18 cellular contexts compared by ENCODE assay signal in the genomic region with DNA sequence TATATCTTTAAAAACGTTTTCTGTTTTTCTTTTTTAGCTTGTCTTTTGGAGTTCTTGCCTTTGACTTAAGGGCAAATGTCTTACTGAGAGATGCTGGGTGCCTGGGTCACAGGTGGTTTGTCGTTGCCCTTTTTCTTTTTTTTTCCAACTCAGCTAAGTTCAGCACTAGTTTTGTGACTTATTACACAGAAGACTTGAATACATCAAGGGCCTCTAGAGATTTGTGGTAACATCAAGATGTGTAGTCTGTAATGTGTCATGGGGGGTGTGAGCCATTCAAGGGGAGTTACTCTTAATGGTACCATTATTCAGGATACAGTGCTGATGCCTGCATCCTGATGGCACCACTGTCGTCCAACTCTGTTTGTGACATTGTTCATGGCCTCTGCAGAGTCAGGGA.
DNase-seq lines count a peak whose midpoint lies in the region; ATAC-seq and TF ChIP-seq lines count a peak whose summit lies in the region.
"Had no signal": no experiment of that assay in that cellular context is flagged by ENCODE, and none has a peak within 500 bp of the region (broad histone marks: within the 10 kb centered on the region; RNA-seq: fewer than 3 reads in every experiment).

No MANE protein-coding gene starts in this region.

- peaks cover 0 to 1% (median 0%) of the 10 kb centered on the region in 7 donors for H3K9me3 Mint-ChIP-seq in CD4-positive, CD25-positive, alpha-beta regulatory T cell
- peaks cover 2% of the 10 kb centered on the region for H3K9me3 Mint-ChIP-seq in CD8-positive, alpha-beta T cell
- H3K9me3 Mint-ChIP-seq in activated CD4-positive, alpha-beta memory T cell treated with anti-CD3 and anti-CD28 coated beads, Interleukin-2, amount 10 ng/mL, durations not matched to agents 7 days and 5 days: no peaks in the 10 kb centered on the region
- H3K9me3 Mint-ChIP-seq: dendritic cell treated with granulocyte-macrophage colony-stimulating factor and Interleukin-4, amounts not matched to agents 40 ng/mL and 50 ng/mL, for 4 days had no signal

- no peak for ATAC-seq in CD4-positive, CD25-positive, alpha-beta regulatory T cell (ENCODE audit: low read depth in 2 of 2)
- peak; percentile 30 for ATAC-seq in CD8-positive, alpha-beta T cell
- peak; percentile 18 for ATAC-seq in left colon
- ATAC-seq: left ventricle myocardium superior had no signal

- H3K4me3 ChIP-seq in CD4-positive, CD25-positive, alpha-beta regulatory T cell (ENCODE audit: low read depth, low read length): no peak overlapping the region
- H3K4me3 ChIP-seq in CD8-positive, alpha-beta T cell (ENCODE audit: low read depth, low read length): no peak overlapping the region
- H3K4me3 ChIP-seq: breast epithelium, right lobe of liver, thyroid gland had no signal

- H3K27me3 Mint-ChIP-seq in CD4-positive, CD25-positive, alpha-beta regulatory T cell: no peaks in the 10 kb centered on the region
- no peaks in the 10 kb centered on the region for H3K27me3 Mint-ChIP-seq in CD8-positive, alpha-beta T cell (ENCODE audit: low read depth)
- H3K27me3 Mint-ChIP-seq in activated CD4-positive, alpha-beta memory T cell treated with anti-CD3 and anti-CD28 coated beads, Interleukin-2, amount 10 ng/mL, durations not matched to agents 7 days and 5 days: no peaks in the 10 kb centered on the region

- no peaks in the 10 kb centered on the region for H3K36me3 ChIP-seq in CD4-positive, CD25-positive, alpha-beta regulatory T cell (ENCODE audit: control insufficient read depth, insufficient read depth, low read length)
- no peaks in the 10 kb centered on the region for H3K36me3 ChIP-seq in CD8-positive, alpha-beta T cell (ENCODE audit: insufficient read depth, low read length)
- H3K36me3 ChIP-seq: breast epithelium, right lobe of liver, thyroid gland had no signal

- H3K4me3 Mint-ChIP-seq in CD4-positive, CD25-positive, alpha-beta regulatory T cell: no peak overlapping the region
- H3K4me3 Mint-ChIP-seq in CD8-positive, alpha-beta T cell: peak overlapping the region; percentile 33
- H3K4me3 Mint-ChIP-seq in activated CD4-positive, alpha-beta memory T cell treated with anti-CD3 and anti-CD28 coated beads, Interleukin-2, amount 10 ng/mL, durations not matched to agents 7 days and 5 days: no peak overlapping the region
- H3K4me3 Mint-ChIP-seq: dendritic cell treated with granulocyte-macrophage colony-stimulating factor and Interleukin-4, amounts not matched to agents 40 ng/mL and 50 ng/mL, for 4 days had no signal

- CTCF ChIA-PET in CD8-positive, alpha-beta T cell (lab: Charles Lee): interaction anchor here (1.1 kb wide), 1 partner anchor 23 kb away, joined by 3 read pairs; no protein-coding TSS in a partner anchor
- CTCF ChIA-PET in activated CD4-positive, alpha-beta memory T cell treated with anti-CD3 and anti-CD28 coated beads, Interleukin-2, amount 10 ng/mL, durations not matched to agents 7 days and 5 days (lab: Charles Lee): interaction anchor here (0.8 kb wide), 1 partner anchor 1257 kb away, joined by 5 read pairs; no protein-coding TSS in a partner anchor

- no peak for TF ChIP-seq CTCF in CD8-positive, alpha-beta T cell (IDR thresholded peaks at IDR 0.05)

- intact Hi-C loops in CD8-positive, alpha-beta T cell (cut with DNase I, micrococcal nuclease): loop anchor here in 1 of 2 experiments (5.0 kb wide), 1 partner anchor 60 kb away; no protein-coding TSS in a partner anchor
- intact Hi-C loops in left colon (cut with DNase I, micrococcal nuclease): no loop called here

- POLR2A ChIA-PET in CD8-positive, alpha-beta T cell (lab: Charles Lee): interaction anchor here (0.6 to 1.2 kb wide), 3 partner anchors 10 to 68 kb away, joined by 3 to 5 read pairs (median 4); no protein-coding TSS in a partner anchor
- POLR2A ChIA-PET in activated CD4-positive, alpha-beta memory T cell treated with anti-CD3 and anti-CD28 coated beads, Interleukin-2, amount 10 ng/mL, durations not matched to agents 7 days and 5 days (lab: Charles Lee): interaction anchor here (0.6 to 2.4 kb wide), 4 partner anchors 10 to 94 kb away, joined by 3 to 12 read pairs (median 4); no protein-coding TSS in a partner anchor

- H3K27me3 ChIP-seq in CD4-positive, CD25-positive, alpha-beta regulatory T cell (ENCODE audit: control insufficient read depth, insufficient read depth, low read length): no peaks in the 10 kb centered on the region
- no peaks in the 10 kb centered on the region for H3K27me3 ChIP-seq in CD8-positive, alpha-beta T cell (ENCODE audit: insufficient read depth, low read length)
- H3K27me3 ChIP-seq: breast epithelium, right lobe of liver, thyroid gland had no signal

- H3K9me3 ChIP-seq in CD4-positive, CD25-positive, alpha-beta regulatory T cell (ENCODE audit: control insufficient read depth in 2 of 2, low read length in 2 of 2): no peaks in the 10 kb centered on the region
- no peaks in the 10 kb centered on the region for H3K9me3 ChIP-seq in CD8-positive, alpha-beta T cell (ENCODE audit: low read length)
- H3K9me3 ChIP-seq: breast epithelium, right lobe of liver, thyroid gland had no signal

- peaks cover 13 to 78% (median 47%) of the 10 kb centered on the region in 4 donors for H3K4me1 Mint-ChIP-seq in CD4-positive, CD25-positive, alpha-beta regulatory T cell
- H3K4me1 Mint-ChIP-seq in CD8-positive, alpha-beta T cell (ENCODE audit: low read depth): peaks cover 77% of the 10 kb centered on the region
- peaks cover 61% of the 10 kb centered on the region for H3K4me1 Mint-ChIP-seq in activated CD4-positive, alpha-beta memory T cell treated with anti-CD3 and anti-CD28 coated beads, Interleukin-2, amount 10 ng/mL, durations not matched to agents 7 days and 5 days

- peak overlapping the region in 2 of 3 donors; percentile 22 to 77 for H3K27ac Mint-ChIP-seq in CD4-positive, CD25-positive, alpha-beta regulatory T cell
- H3K27ac Mint-ChIP-seq in CD8-positive, alpha-beta T cell: peak overlapping the region; percentile 90
- H3K27ac Mint-ChIP-seq in activated CD4-positive, alpha-beta memory T cell treated with anti-CD3 and anti-CD28 coated beads, Interleukin-2, amount 10 ng/mL, durations not matched to agents 7 days and 5 days: peak overlapping the region; percentile 69
- H3K27ac Mint-ChIP-seq: dendritic cell treated with granulocyte-macrophage colony-stimulating factor and Interleukin-4, amounts not matched to agents 40 ng/mL and 50 ng/mL, for 4 days had no signal

- no peak for DNase-seq in CD4-positive, CD25-positive, alpha-beta regulatory T cell
- peak in 1 of 7 experiments; percentile 22 for DNase-seq in CD8-positive, alpha-beta T cell
- no peak for DNase-seq in activated CD4-positive, alpha-beta memory T cell treated with anti-CD3 and anti-CD28 coated beads, Interleukin-2, amount 10 ng/mL, durations not matched to agents 7 days and 5 days
- DNase-seq in left colon (no peak), activated gamma-delta T cell (lab: John Stamatoyannopoulos, UW) (no peak), NCI-H2029 treated with DMSO at 0.1 percent for 48 hours (lab: John Stamatoyannopoulos, UW) (no peak), SKM-1 treated with dmso at 0.1 percent for 144 hours (lab: John Stamatoyannopoulos, UW; ENCODE audit: unreplicated experiment) (no peak)
- DNase-seq: left ventricle myocardium superior; NCI-H187 treated with DMSO at 0.1 percent for 48 hours; NCI-H510A; nucleus accumbens; right lobe of liver; stimulated activated CD4-positive, alpha-beta T cell treated with anti-CD3 and anti-CD28 coated beads, Interleukin-4, amount 100 ng/mL, for 24 hours; stimulated activated CD8-positive, alpha-beta memory T cell treated with anti-CD3 and anti-CD28 coated beads, Interleukin-4, amount 100 ng/mL, for 48 hours; T-helper 9 cell; thyroid gland had no signal

- H3K4me1 ChIP-seq in CD4-positive, CD25-positive, alpha-beta regulatory T cell (ENCODE audit: control insufficient read depth, insufficient read depth, low read length, poor library complexity, severe bottlenecking): peaks cover 18% of the 10 kb centered on the region
- peaks cover 87% of the 10 kb centered on the region for H3K4me1 ChIP-seq in CD8-positive, alpha-beta T cell (ENCODE audit: insufficient read depth, low read length)
- H3K4me1 ChIP-seq: breast epithelium, thyroid gland had no signal

- H3K36me3 Mint-ChIP-seq in CD4-positive, CD25-positive, alpha-beta regulatory T cell: peaks cover 12% of the 10 kb centered on the region
- peaks cover 4% of the 10 kb centered on the region for H3K36me3 Mint-ChIP-seq in CD8-positive, alpha-beta T cell
- H3K36me3 Mint-ChIP-seq in activated CD4-positive, alpha-beta memory T cell treated with anti-CD3 and anti-CD28 coated beads, Interleukin-2, amount 10 ng/mL, durations not matched to agents 7 days and 5 days (ENCODE audit: low read depth): peaks cover 45% of the 10 kb centered on the region

- no peak overlapping the region for H3K27ac ChIP-seq in CD4-positive, CD25-positive, alpha-beta regulatory T cell (ENCODE audit: insufficient read depth, low read length, poor library complexity, severe bottlenecking)
- no peak overlapping the region for H3K27ac ChIP-seq in CD8-positive, alpha-beta T cell (ENCODE audit: low read depth, low read length)
- H3K27ac ChIP-seq: breast epithelium, thyroid gland had no signal

Comparison
In these comparisons a context has a peak if more than half of its experiments do, and no peak if none do; other contexts are left out.
1. ATAC-seq: peak in CD8-positive, alpha-beta T cell (single experiment) and left colon (single experiment); none in CD4-positive, CD25-positive, alpha-beta regulatory T cell (0 of 2).
2. Peak in every context shown above with its lines, with median percentiles within 50 percentile points of each other: H3K27ac Mint-ChIP-seq.